23 cellular contexts compared by ENCODE assay signal in the genomic region with DNA sequence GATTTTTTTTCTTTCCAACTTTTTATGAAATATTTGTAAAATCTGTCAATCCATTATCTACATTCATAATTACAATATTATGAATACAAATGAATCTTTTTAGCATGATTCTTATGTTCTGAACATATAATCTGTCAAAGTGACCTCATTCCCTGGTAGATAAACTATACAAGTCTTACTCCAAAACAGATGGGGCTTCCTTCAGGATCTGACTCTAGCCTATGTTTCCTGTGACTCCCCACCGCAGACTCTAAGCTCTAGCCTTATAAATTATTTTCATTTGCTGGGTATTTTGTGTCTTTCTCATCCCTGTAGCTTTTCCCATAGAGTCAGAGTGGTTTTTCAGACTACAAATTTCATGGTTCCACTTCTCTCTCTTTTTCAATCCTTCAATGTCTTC.
DNase-seq lines count a peak whose midpoint lies in the region; ATAC-seq and TF ChIP-seq lines count a peak whose summit lies in the region.
"Had no signal": no experiment of that assay in that cellular context is flagged by ENCODE, and none has a peak within 500 bp of the region (broad histone marks: within the 10 kb centered on the region; RNA-seq: fewer than 3 reads in every experiment).

No MANE protein-coding gene starts in this region.

- DNase-seq in SK-N-SH (no peak), IMR-90 (peak; percentile 21), fibroblast of mammary gland (ENCODE audit: low read depth) (peak; percentile 28), type B pancreatic cell (ENCODE audit: extremely low spot score, unreplicated experiment) (no peak), neuronal stem cell (ENCODE audit: low spot score) (no peak), tibial nerve (ENCODE audit: low spot score in 2 of 2) (no peak), NCI-H2171 treated with DMSO at 0.1 percent for 48 hours (lab: John Stamatoyannopoulos, UW) (no peak)
- DNase-seq: GOT3; Kasumi-1; MM.1S; NCI-H1092; NCI-H1436 treated with DMSO at 0.1 percent for 48 hours; NCI-H1930; NCI-H2227 treated with DMSO at 0.1 percent for 48 hours; NCI-H510A treated with DMSO at 0.1 percent for 48 hours; NCI-H774; NK-92 treated with Interleukin-12 subunit alpha and Interleukin-12 subunit beta, amount 100 ng/mL, for 24 hours; SHP77 treated with DMSO at 0.1 percent for 48 hours had no signal

- CTCF ChIA-PET in SK-N-SH (lab: Yijun Ruan, JAX): no interaction called here
- CTCF ChIA-PET in IMR-90 (lab: Yijun Ruan, JAX): interaction anchor here (1.7 kb wide), 1 partner anchor 14 kb away, joined by 5 read pairs; no protein-coding TSS in a partner anchor

- H3K79me1 ChIP-seq in IMR-90 (ENCODE audit: low read depth in 1 of 2, low read length in 2 of 2): no peaks in the 10 kb centered on the region
- H3K79me1 ChIP-seq in neuronal stem cell (ENCODE audit: low read depth, low read length): no peaks in the 10 kb centered on the region

- H4K20me1 ChIP-seq in SK-N-SH (ENCODE audit: insufficient read depth): no peaks in the 10 kb centered on the region
- no peaks in the 10 kb centered on the region for H4K20me1 ChIP-seq in IMR-90 (ENCODE audit: insufficient read depth, low read length)

- 0 out of 2 replicates have a peak overlapping the region, but pooled peaks have one; percentile 20 for H3K23ac ChIP-seq in IMR-90 (ENCODE audit: low read depth, low read length)
- H3K23ac ChIP-seq in neuronal stem cell (ENCODE audit: low read depth, low read length, poor library complexity): no peak overlapping the region

- no peak overlapping the region for H2AK9ac ChIP-seq in IMR-90 (replicated peaks; ENCODE audit: low read depth, low read length, poor library complexity)

- H3K27me3 ChIP-seq in SK-N-SH (ENCODE audit: insufficient read depth): no peaks in the 10 kb centered on the region
- H3K27me3 ChIP-seq in IMR-90 (ENCODE audit: control insufficient read depth, insufficient read depth, low read length): no peaks in the 10 kb centered on the region
- no peaks in the 10 kb centered on the region for H3K27me3 ChIP-seq in neuronal stem cell (ENCODE audit: control insufficient read depth in 3 of 3, insufficient read depth in 3 of 3, low read depth in 1 of 3, low read length in 3 of 3)
- H3K27me3 ChIP-seq in tibial nerve: no peaks in the 10 kb centered on the region

- no peak for ATAC-seq in SK-N-SH treated with all-trans-retinoic acid at 6 μM for 48 hours
- ATAC-seq in IMR-90 (ENCODE audit: low read depth): peak; percentile 53; the same call in 1 of the 2 replicates
- ATAC-seq: GM12878 had no signal

- H2BK5ac ChIP-seq in IMR-90 (ENCODE audit: low read depth, low read length, poor library complexity, severe bottlenecking): peak overlapping the region; percentile 19
- no peak overlapping the region for H2BK5ac ChIP-seq in neuronal stem cell (ENCODE audit: low read length)

- H4K91ac ChIP-seq in IMR-90 (ENCODE audit: insufficient read depth, low read depth, low read length) (no peak overlapping the region), neuronal stem cell (ENCODE audit: low read depth, low read length, poor library complexity) (no peak overlapping the region)

- WGBS in SK-N-SH (ENCODE audit: low lambda C conversion rate): 52% methylated on average over 1 of the region's 1 CpG
- WGBS in IMR-90 (ENCODE audit: extremely low coverage in 2 of 2, insufficient read length in 1 of 2), 2 experiments: no CpG with 5 or more reads among the region's 1 CpG
- no CpG with 5 or more reads among the region's 1 CpG for WGBS in neuronal stem cell (ENCODE audit: extremely low coverage in 2 of 2, insufficient read length in 2 of 2, insufficient replicate concordance in 1 of 2), 2 donors
- WGBS in tibial nerve, 2 donors: 86% methylated on average over 1 of the region's 1 CpG

- intact Hi-C loops in IMR-90 (cut with micrococcal nuclease): no loop called here

- H2AFZ ChIP-seq in SK-N-SH (ENCODE audit: low read depth) (peak overlapping the region; percentile 18; the same call in 1 of the 2 replicates), IMR-90 (replicated peaks; ENCODE audit: low read length, poor library complexity) (no peak overlapping the region), neuronal stem cell (ENCODE audit: low read length) (no peak overlapping the region)

- no peak overlapping the region for H4K5ac ChIP-seq in IMR-90 (ENCODE audit: low read depth, low read length)

- peaks cover 11% of the 10 kb centered on the region for H3K9me3 Mint-ChIP-seq in type B pancreatic cell

- TF ChIP-seq EP300 in SK-N-SH (IDR thresholded peaks at IDR 0.05; ENCODE audit: borderline replicate concordance in 1 of 2, low read depth in 1 of 2, low read length in 1 of 2) (no peak), tibial nerve (IDR thresholded peaks at IDR 0.05) (no peak)

- H3K27ac ChIP-seq in SK-N-SH (ENCODE audit: low read depth in 2 of 2, low read length in 1 of 2) (no peak overlapping the region), IMR-90 (ENCODE audit: insufficient read depth, low read length) (no peak overlapping the region), neuronal stem cell (replicated peaks; ENCODE audit: low read length) (no peak overlapping the region), tibial nerve (no peak overlapping the region)
- H3K27ac ChIP-seq: 22Rv1, RWPE1 had no signal

- H3K36me3 Mint-ChIP-seq in type B pancreatic cell: no peaks in the 10 kb centered on the region

- POLR2A ChIA-PET in SK-N-SH (lab: Yijun Ruan, JAX) (no interaction called here), IMR-90 (lab: Charles Lee; ENCODE audit: unreplicated experiment) (no interaction called here)

- H2BK120ac ChIP-seq in IMR-90 (ENCODE audit: low read depth, low read length): no peak overlapping the region
- no peak overlapping the region for H2BK120ac ChIP-seq in neuronal stem cell (ENCODE audit: low read depth, low read length)

- 0 out of 4 replicates have a peak overlapping the region, but pooled peaks of 1 of the 2 experiments have one; percentile 32 for H4K8ac ChIP-seq in IMR-90 (ENCODE audit: low read depth in 2 of 2, low read length in 2 of 2)
- H4K8ac ChIP-seq in neuronal stem cell (ENCODE audit: low read depth, low read length): no peak overlapping the region

- TF ChIP-seq CTCF in SK-N-SH (IDR thresholded peaks at IDR 0.05) (no peak), IMR-90 (conservative IDR thresholded peaks at IDR 0.05; ENCODE audit: low read depth, low read length) (no peak), fibroblast of mammary gland (conservative IDR thresholded peaks at IDR 0.05; ENCODE audit: control insufficient read depth, insufficient read depth, low read depth, low read length) (no peak), type B pancreatic cell (conservative IDR thresholded peaks at IDR 0.05) (no peak), tibial nerve (IDR thresholded peaks at IDR 0.05) (no peak)

- no peak overlapping the region for H3K9ac ChIP-seq in SK-N-SH
- no peak overlapping the region for H3K9ac ChIP-seq in IMR-90 (ENCODE audit: low read depth, low read length)
- H3K9ac ChIP-seq in neuronal stem cell (ENCODE audit: low read depth, low read length, poor library complexity): no peak overlapping the region

- no TSS peak for BruUV-seq in IMR-90 (replicated peaks; lab: Mats Ljungman, UMichigan)

- H2BK15ac ChIP-seq in IMR-90 (ENCODE audit: low read depth, low read length) (no peak overlapping the region), neuronal stem cell (ENCODE audit: low read length) (no peak overlapping the region)

- H3K4me2 ChIP-seq in SK-N-SH (no peak overlapping the region), IMR-90 (ENCODE audit: low read depth, low read length) (no peak overlapping the region), neuronal stem cell (ENCODE audit: insufficient read depth, low read length, poor library complexity, severe bottlenecking) (no peak overlapping the region)

- H3K4me3 ChIP-seq in SK-N-SH (ENCODE audit: low read depth in 2 of 2, low read length in 1 of 2) (no peak overlapping the region), IMR-90 (ENCODE audit: insufficient read depth, low read depth, low read length) (no peak overlapping the region), fibroblast of mammary gland (ENCODE audit: control insufficient read depth, low read depth, low read length) (no peak overlapping the region), neuronal stem cell (ENCODE audit: low read length in 2 of 2) (no peak overlapping the region), tibial nerve (no peak overlapping the region)
- H3K4me3 ChIP-seq: GM12878 had no signal

- H2BK12ac ChIP-seq in neuronal stem cell (ENCODE audit: low read length): no peak overlapping the region

- H3K36me3 ChIP-seq in SK-N-SH (replicated peaks in 1 of 2; ENCODE audit: control insufficient read depth in 1 of 2, insufficient read depth in 2 of 2, low read length in 1 of 2) (no peaks in the 10 kb centered on the region), IMR-90 (ENCODE audit: control insufficient read depth, insufficient read depth, low read length) (no peaks in the 10 kb centered on the region), neuronal stem cell (replicated peaks in 1 of 2; ENCODE audit: control insufficient read depth in 2 of 2, insufficient read depth in 2 of 2, low read length in 2 of 2) (no peaks in the 10 kb centered on the region), tibial nerve (no peaks in the 10 kb centered on the region)

- no peak overlapping the region for H3K56ac ChIP-seq in IMR-90 (ENCODE audit: extremely low read depth, insufficient read depth, low read length)

- peak overlapping the region; percentile 8 for H3K27ac Mint-ChIP-seq in type B pancreatic cell
- H3K27ac Mint-ChIP-seq: B cell had no signal

- H3K18ac ChIP-seq in IMR-90 (ENCODE audit: low read depth, low read length) (no peak overlapping the region), neuronal stem cell (ENCODE audit: low read length) (no peak overlapping the region)

- dilution Hi-C loops in IMR-90 (cut with HindIII; ENCODE audit: low sequenced_read_pairs, unreplicated experiment): no loop called here

- H3K9me2 ChIP-seq in SK-N-SH: no peaks in the 10 kb centered on the region

- no peak for TF ChIP-seq RAD21 in SK-N-SH (IDR thresholded peaks at IDR 0.05; ENCODE audit: low read length)
- TF ChIP-seq RAD21 in IMR-90 (IDR thresholded peaks at IDR 0.05; ENCODE audit: low read length): no peak

- H3F3A ChIP-seq in SK-N-SH (replicated peaks; ENCODE audit: insufficient read depth): no peaks in the 10 kb centered on the region

- H3K14ac ChIP-seq in IMR-90 (replicated peaks; ENCODE audit: low read depth, low read length) (peak overlapping the region; percentile 65; the same call in 1 of the 2 replicates), neuronal stem cell (ENCODE audit: low read length) (no peak overlapping the region)

- no peak overlapping the region for H3K4ac ChIP-seq in IMR-90 (ENCODE audit: low read depth, low read length)
- no peak overlapping the region for H3K4ac ChIP-seq in neuronal stem cell (ENCODE audit: low read length)

- in situ Hi-C loops in IMR-90 (cut with MboI; ENCODE audit: low sequenced_read_pairs): no loop called here

- H3K27me3 Mint-ChIP-seq in type B pancreatic cell: no peaks in the 10 kb centered on the region
- H3K27me3 Mint-ChIP-seq: B cell had no signal

- no peaks in the 10 kb centered on the region for H3K79me2 ChIP-seq in SK-N-SH (ENCODE audit: insufficient read depth)

- H3K9me3 ChIP-seq in SK-N-SH: no peaks in the 10 kb centered on the region
- H3K9me3 ChIP-seq in IMR-90 (ENCODE audit: control insufficient read depth, insufficient read depth, low read length): no peaks in the 10 kb centered on the region
- H3K9me3 ChIP-seq in neuronal stem cell (replicated peaks in 1 of 2; ENCODE audit: control insufficient read depth in 2 of 2, insufficient read depth in 1 of 2, low read depth in 1 of 2, low read length in 2 of 2): no peaks in the 10 kb centered on the region
- H3K9me3 ChIP-seq in tibial nerve: no peaks in the 10 kb centered on the region

- H2BK20ac ChIP-seq in IMR-90 (ENCODE audit: low read depth, low read length): no peak overlapping the region

- H2AK5ac ChIP-seq in IMR-90 (ENCODE audit: low read depth, low read length): no peak overlapping the region
- H2AK5ac ChIP-seq in neuronal stem cell (ENCODE audit: low read depth, low read length): no peak overlapping the region

- TF ChIP-seq POLR2A in IMR-90 (IDR thresholded peaks at IDR 0.05; ENCODE audit: low read depth, low read length) (no peak), tibial nerve (IDR thresholded peaks at IDR 0.05) (no peak)

- no peaks in the 10 kb centered on the region; a peak in 1 of 4 replicates for H3K4me1 ChIP-seq in SK-N-SH (ENCODE audit: control insufficient read depth in 1 of 2, insufficient read depth in 2 of 2, low read depth in 1 of 2, low read length in 1 of 2)
- H3K4me1 ChIP-seq in IMR-90 (ENCODE audit: control insufficient read depth, insufficient read depth, low read length): no peaks in the 10 kb centered on the region
- H3K4me1 ChIP-seq in neuronal stem cell (ENCODE audit: control insufficient read depth in 2 of 2, insufficient read depth in 1 of 2, low read depth in 1 of 2, low read length in 2 of 2): no peaks in the 10 kb centered on the region
- H3K4me1 ChIP-seq in tibial nerve: no peaks in the 10 kb centered on the region

- H3K4me1 Mint-ChIP-seq in type B pancreatic cell (ENCODE audit: unreplicated experiment): peaks cover 10% of the 10 kb centered on the region
- H3K4me1 Mint-ChIP-seq: B cell had no signal

- peak overlapping the region; percentile 6 for H3K4me3 Mint-ChIP-seq in type B pancreatic cell
- H3K4me3 Mint-ChIP-seq: B cell had no signal

- no peaks in the 10 kb centered on the region for H3K9me1 ChIP-seq in IMR-90 (ENCODE audit: insufficient read depth, low read length)

Comparison
In these comparisons a context has a peak if more than half of its experiments do, and no peak if none do; other contexts are left out.
1. DNase-seq: peak in IMR-90 (single experiment) and fibroblast of mammary gland (single experiment); none in SK-N-SH (single experiment), type B pancreatic cell (single experiment), neuronal stem cell (single experiment), tibial nerve (0 of 2) and NCI-H2171 treated with DMSO at 0.1 percent for 48 hours (single experiment).